In genomic region chr17:31487648-31488263, GRCh38 we compare ENCODE assay signal across 8 cellular contexts.
DNase-seq lines count a peak whose midpoint lies in the region; ATAC-seq, FAIRE-seq and TF ChIP-seq lines count a peak whose summit lies in the region.

No MANE protein-coding gene starts in this region.

- H3K27me3 ChIP-seq in GM12878 (replicated peaks in 1 of 2; ENCODE audit: control insufficient read depth in 2 of 2, insufficient read depth in 2 of 2, low read length in 1 of 2) (no peaks in the 10 kb centered on the region), skeletal muscle satellite cell (ENCODE audit: control insufficient read depth, insufficient read depth, low read length) (peaks cover 81% of the 10 kb centered on the region)

- RAD21 ChIA-PET in GM12878 (lab: Charles Lee; ENCODE audit: unreplicated experiment): interaction anchor here (0.5 to 3.6 kb wide), 18 partner anchors 10 to 409 kb away, joined by 3 to 37 read pairs (median 4); partner anchors contain the start of gene EVI2B

- peaks cover 19% of the 10 kb centered on the region for H3K79me2 ChIP-seq in GM12878 (ENCODE audit: control insufficient read depth, insufficient read depth, low read length)

- peak overlapping the region; percentile 97 for H3K4me2 ChIP-seq in GM12878 (ENCODE audit: control insufficient read depth, insufficient read depth)
- H3K4me2 ChIP-seq in skeletal muscle satellite cell (ENCODE audit: low read length): peak overlapping the region; percentile 83

- peak; percentile 100 for DNase-seq in GM13976 (ENCODE audit: low spot score)
- DNase-seq in NCI-H187 (lab: John Stamatoyannopoulos, UW): peak; percentile 89 to 92
- DNase-seq in T1000 (lab: John Stamatoyannopoulos, UW): peak; percentile 38
- no peak for DNase-seq in GM12878 (ENCODE audit: low read depth, low spot score)
- no peak for DNase-seq in OCI-M2 (lab: John Stamatoyannopoulos, UW; ENCODE audit: unreplicated experiment)

- SMC1A ChIA-PET in GM12878 (lab: Charles Lee; ENCODE audit: uncharacterized antibody, unreplicated experiment): interaction anchor here (1.0 to 2.4 kb wide), 8 partner anchors 11 to 97 kb away, joined by 3 to 6 read pairs (median 4); no protein-coding TSS in a partner anchor

- TF ChIP-seq CTCF in GM13976 (IDR thresholded peaks at IDR 0.05; ENCODE audit: borderline replicate concordance, control extremely low read depth, extremely low read depth, insufficient read depth, missing control alignments) (peak; percentile 4), GM12878 (IDR thresholded peaks at IDR 0.05 in 2 of 3, conservative IDR thresholded peaks at IDR 0.05 in 1 of 3; ENCODE audit: control insufficient read depth in 2 of 3, extremely low read depth in 1 of 3, insufficient read depth in 1 of 3, low read depth in 3 of 3, low read length in 3 of 3) (peak in 1 of 3 experiments; percentile 18; a peak in 1 of 6 replicates)

- ATAC-seq in HG02884 (IDR thresholded peaks at IDR 0.05; ENCODE audit: unreplicated experiment) (peak; percentile 68), GM12878 (peak; percentile 80)

- under 1% methylated on average over 53 of the region's 83 CpGs for WGBS in GM12878 (ENCODE audit: insufficient coverage, insufficient replicate concordance, low lambda C conversion rate, missing lambda C conversion rate)

- peak; percentile 73 for TF ChIP-seq POLR2A in GM12878 (IDR thresholded peaks at IDR 0.05; ENCODE audit: low read depth, low read length)

- TF ChIP-seq RAD21 in GM12878 (IDR thresholded peaks at IDR 0.05; ENCODE audit: insufficient read depth, low read depth, low read length): 0 out of 2 replicates have a peak, but pooled peaks have one; percentile 4

- peaks cover 40% of the 10 kb centered on the region for H3K4me1 ChIP-seq in GM12878 (ENCODE audit: control insufficient read depth, insufficient read depth, low read length)
- H3K4me1 ChIP-seq in skeletal muscle satellite cell (ENCODE audit: control insufficient read depth, insufficient read depth, low read length): peaks cover 4% of the 10 kb centered on the region

- H3K9me3 ChIP-seq in GM12878 (replicated peaks; ENCODE audit: control insufficient read depth, insufficient read depth, low read length) (no peaks in the 10 kb centered on the region), iPS-18c (ENCODE audit: control insufficient read depth, insufficient read depth, low read length) (no peaks in the 10 kb centered on the region), skeletal muscle satellite cell (replicated peaks; ENCODE audit: low read length) (no peaks in the 10 kb centered on the region)

- peak; percentile 13 for FAIRE-seq in GM12878 (lab: Jason Lieb, UNC)

- POLR2A ChIA-PET in GM12878 (lab: Charles Lee): interaction anchor here (0.6 to 3.3 kb wide), 10 partner anchors 9 to 176 kb away, joined by 3 to 30 read pairs (median 4); no protein-coding TSS in a partner anchor

- H2AFZ ChIP-seq in GM12878 (ENCODE audit: control insufficient read depth, low read depth, low read length): peak overlapping the region; percentile 64

- no peak for TF ChIP-seq EP300 in GM12878 (IDR thresholded peaks at IDR 0.05; ENCODE audit: borderline replicate concordance in 1 of 2, control insufficient read depth in 1 of 2, low read depth in 2 of 2, low read length in 2 of 2)

- H4K20me1 ChIP-seq in GM12878 (ENCODE audit: control insufficient read depth, insufficient read depth): no peaks in the 10 kb centered on the region

- H3K27ac ChIP-seq in GM12878 (ENCODE audit: control insufficient read depth, insufficient read depth): no peak overlapping the region

- CTCF ChIA-PET in GM12878 (lab: Yijun Ruan, JAX): interaction anchor here (1.0 to 3.7 kb wide), 9 partner anchors 18 to 355 kb away, joined by 3 to 23 read pairs (median 4); no protein-coding TSS in a partner anchor

- intact Hi-C loops in GM12878 (cut with micrococcal nuclease; ENCODE audit: unreplicated experiment): no loop called here

- H3K36me3 ChIP-seq in GM12878 (ENCODE audit: control insufficient read depth in 2 of 2, insufficient read depth in 2 of 2, low read length in 1 of 2) (no peaks in the 10 kb centered on the region; a peak in 1 of 4 replicates), skeletal muscle satellite cell (ENCODE audit: insufficient read depth, low read length) (no peaks in the 10 kb centered on the region)

- H3K9ac ChIP-seq in GM12878 (ENCODE audit: control insufficient read depth, insufficient read depth, low read length) (peak overlapping the region; percentile 68; the same call in 1 of the 2 replicates), skeletal muscle satellite cell (ENCODE audit: low read depth, low read length) (no peak overlapping the region)

- in situ Hi-C loops in GM13976 (cut with MboI; ENCODE audit: low sequenced_read_pairs, unreplicated experiment): no loop called here
- in situ Hi-C loops in GM12878 (cut with MboI): no loop called here

- peak overlapping the region; percentile 92 for H3K4me3 ChIP-seq in GM12878
- H3K4me3 ChIP-seq in iPS-18c (ENCODE audit: insufficient read depth, low read depth, low read length): peak overlapping the region; percentile 86
- H3K4me3 ChIP-seq in skeletal muscle satellite cell (ENCODE audit: low read length): peak overlapping the region; percentile 60

- no TSS peak for BruUV-seq in GM12878 (replicated peaks; lab: Mats Ljungman, UMichigan)

TF ChIP-seq in GM12878, 131 proteins besides CTCF, POLR2A, EP300 and RAD21 (continues in another document):
- TF ChIP-seq BHLHE40 (IDR thresholded peaks at IDR 0.05; ENCODE audit: borderline replicate concordance in 1 of 2, low read depth in 2 of 2, low read length in 1 of 2) (peak in 1 of 2 experiments; percentile 54; a peak in 2 of 4 replicates), MLLT1 (IDR thresholded peaks at IDR 0.05) (no peak), ZNF274 (IDR thresholded peaks at IDR 0.05; ENCODE audit: insufficient read depth, insufficient read length) (no peak), SIN3A (IDR thresholded peaks at IDR 0.05; ENCODE audit: low read depth, low read length) (0 out of 2 replicates have a peak, but pooled peaks have one; percentile 30), EGR1 (IDR thresholded peaks at IDR 0.05; ENCODE audit: borderline replicate concordance in 1 of 2, low read depth in 2 of 2, low read length in 2 of 2) (peak in 1 of 2 experiments; percentile 93; a peak in 2 of 3 replicates), NKRF (conservative IDR thresholded peaks at IDR 0.05) (no peak; the same call in 1 of the 2 replicates), TCF7 (IDR thresholded peaks at IDR 0.05; ENCODE audit: borderline replicate concordance) (no peak), YY1 (IDR thresholded peaks at IDR 0.05; ENCODE audit: low read depth, low read length) (peak; percentile 54; the same call in 1 of the 2 replicates), GATAD2B (conservative IDR thresholded peaks at IDR 0.05; ENCODE audit: low read depth) (0 out of 2 replicates have a peak, but pooled peaks have one; percentile 84), RCOR1 (conservative IDR thresholded peaks at IDR 0.05; ENCODE audit: low read depth, low read length) (no peak), TAF1 (IDR thresholded peaks at IDR 0.05; ENCODE audit: borderline replicate concordance, low read depth, low read length) (0 out of 2 replicates have a peak, but pooled peaks have one; percentile 23), ZNF24 (IDR thresholded peaks at IDR 0.05) (no peak), ASH2L (IDR thresholded peaks at IDR 0.05; ENCODE audit: borderline replicate concordance, low read depth) (no peak)

Comparison
In these comparisons a context has a peak if more than half of its experiments do, and no peak if none do; other contexts are left out.
1. DNase-seq: peak in GM13976 (single experiment), NCI-H187 (2 of 2) and T1000 (single experiment); none in GM12878 (single experiment) and OCI-M2 (single experiment).
2. Peak in every context shown above with its lines, with median percentiles within 50 percentile points of each other: H3K4me3 ChIP-seq.